ENCODE assay signal across 7 cellular contexts in the genomic region with DNA sequence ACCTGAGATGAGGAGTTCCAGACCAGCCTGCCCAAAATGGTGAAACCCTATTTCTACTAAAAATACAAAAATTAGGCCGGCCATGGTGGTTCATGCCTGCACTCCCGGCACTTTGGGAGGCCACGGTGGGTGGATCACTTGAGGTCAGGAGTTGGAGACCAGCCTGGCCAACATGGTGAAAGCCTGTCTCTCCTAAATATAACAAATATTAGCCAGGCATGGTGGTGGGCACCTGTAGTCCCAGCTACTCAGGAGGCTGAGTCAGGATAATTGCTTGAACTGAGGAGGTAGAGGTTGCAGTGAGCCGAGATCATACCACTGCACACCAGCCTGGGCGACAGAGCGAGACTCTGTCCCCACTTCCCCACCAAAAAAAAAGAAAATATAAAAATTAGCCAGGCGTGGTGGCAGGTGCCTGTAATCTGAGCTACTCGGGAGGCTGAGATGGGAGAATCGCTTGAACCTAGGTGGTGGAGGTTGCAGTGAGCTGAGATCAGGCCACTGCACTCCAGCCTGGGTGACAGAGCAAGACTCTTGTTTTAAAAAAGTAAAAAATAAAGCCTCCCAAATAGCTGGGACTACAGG. TPM values are rescaled to one million over a fixed set of nuclear protein-coding genes. Genes with fewer than 3 reads are reported as not detected.
"Had no signal": no experiment of that assay in that cellular context is flagged by ENCODE, and none has a peak within 500 bp of the region (broad histone marks: within the 10 kb centered on the region; RNA-seq: fewer than 3 reads in every experiment).

No MANE protein-coding gene starts in this region.

RNA-seq across cellular contexts. Expression of gene SERINC4, which starts 30.8 kb away (rescaled TPM):
- total RNA-seq: chondrocyte, lower lobe of right lung, mononuclear cell, occipital lobe, pulmonary artery endothelial cell, smooth muscle cell, upper lobe of right lung had no signal
